Comparison of ENCODE assay signal across 8 cellular contexts in the genomic region with DNA sequence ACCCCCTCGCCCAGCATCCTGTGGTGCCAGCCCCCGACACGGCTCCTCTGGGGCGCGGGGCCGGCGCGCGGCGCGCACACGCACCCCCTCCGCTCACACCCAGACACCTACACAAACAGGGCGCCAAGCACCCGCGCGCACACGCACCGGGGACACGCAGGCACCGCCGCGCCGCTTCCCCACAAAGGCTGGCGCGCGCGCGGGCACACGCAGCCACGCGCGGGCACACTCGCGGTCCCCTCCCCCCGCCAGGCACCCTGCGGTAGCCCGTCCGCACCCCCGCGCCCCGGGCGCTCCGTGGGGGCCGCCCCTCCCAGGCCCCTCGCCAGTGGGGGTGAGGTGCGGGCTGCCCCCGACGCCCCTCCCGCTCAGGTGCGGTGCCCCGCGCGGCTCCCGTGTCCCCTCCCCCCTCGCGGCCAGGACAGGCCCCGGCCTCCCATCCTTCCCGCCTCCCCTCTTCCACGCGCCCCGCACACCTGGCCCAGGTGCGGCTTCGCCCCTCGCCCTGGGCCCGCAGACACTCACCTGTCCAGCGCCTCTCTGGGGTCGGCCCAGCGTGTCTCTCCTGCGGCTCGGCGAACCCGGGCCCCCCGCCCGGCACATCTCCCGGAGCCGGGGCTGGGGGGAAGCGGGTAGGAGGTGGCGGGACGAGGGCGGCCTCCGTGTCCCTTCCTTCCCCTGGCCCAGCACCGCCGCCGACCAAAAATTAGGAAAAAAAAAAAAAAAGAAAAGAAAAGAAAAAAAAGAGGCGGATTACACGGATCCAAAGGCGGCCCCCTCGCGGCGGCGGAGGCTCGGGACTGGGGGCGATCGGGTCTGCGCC. TPM values are rescaled to one million over a fixed set of nuclear protein-coding genes. Genes with fewer than 3 reads are reported as not detected.
A peak's percentile ranks its signal among the peaks of the same experiment; 100 is the strongest.
DNase-seq lines count a peak whose midpoint lies in the region; ATAC-seq, FAIRE-seq and TF ChIP-seq lines count a peak whose summit lies in the region.
"Not testable (repeated sequence)": the region's sequence is repeated elsewhere in the genome, so short reads cannot be mapped to it uniquely, and the experiment has no call there.

A gene (minus strand): TSS at position 710 of the 823 bp plus-strand sequence. CDS start 22,567 bp downstream, outside the sequence.

- TF ChIP-seq EP300 in Ishikawa (IDR thresholded peaks at IDR 0.05; ENCODE audit: borderline replicate concordance); esophagus muscularis mucosa (IDR thresholded peaks at IDR 0.05); HepG2 (IDR thresholded peaks at IDR 0.05; ENCODE audit: low read depth in 2 of 2, low read length in 2 of 2); HepG2 (CRISPR knock-in tag; IDR thresholded peaks at IDR 0.05; ENCODE audit: borderline replicate concordance): not testable (repeated sequence)

- intact Hi-C loops in esophagus muscularis mucosa (cut with DNase I); HepG2 (cut with micrococcal nuclease; ENCODE audit: unreplicated experiment): not testable (repeated sequence)

- peak within 1 kb of the TSS; percentile 82 for H3K27ac Mint-ChIP-seq in T-helper 2 cell treated with Interferon-gamma antibody and Interleukin-4, amounts not matched to agents 5 μg/mL and 100 μg/mL, for 36 hours
- peak within 1 kb of the TSS; percentile 92 for H3K27ac Mint-ChIP-seq in osteocyte (ENCODE audit: unreplicated experiment)

- TF ChIP-seq POLR2A in esophagus muscularis mucosa (IDR thresholded peaks at IDR 0.05; ENCODE audit: low read depth); HepG2 (IDR thresholded peaks at IDR 0.05; ENCODE audit: insufficient read depth in 1 of 2, low read depth in 2 of 2, low read length in 2 of 2): not testable (repeated sequence)

- peak within 1 kb of the TSS; percentile 84 for H3K27ac ChIP-seq in C4-2B
- not testable (repeated sequence) for H3K27ac ChIP-seq in adipose tissue (ENCODE audit: low read depth, low read length); subcutaneous abdominal adipose tissue (ENCODE audit: low read depth, low read length)
- peak within 1 kb of the TSS; percentile 75 to 85 (median 81) for H3K27ac ChIP-seq in esophagus muscularis mucosa (replicated peaks in 1 of 4)
- peak within 1 kb of the TSS; percentile 61 for H3K27ac ChIP-seq in HepG2 (ENCODE audit: extremely low read length, insufficient read depth, low read length)

- not testable (repeated sequence) for H3K79me2 ChIP-seq in HepG2 (ENCODE audit: insufficient read depth, low read length)

- H3K36me3 Mint-ChIP-seq in T-helper 2 cell treated with Interferon-gamma antibody and Interleukin-4, amounts not matched to agents 5 μg/mL and 100 μg/mL, for 36 hours (ENCODE audit: low read depth); osteocyte (ENCODE audit: unreplicated experiment): not testable (repeated sequence)

- H3K27me3 Mint-ChIP-seq in T-helper 2 cell treated with Interferon-gamma antibody and Interleukin-4, amounts not matched to agents 5 μg/mL and 100 μg/mL, for 36 hours (ENCODE audit: low read depth), result peaks cover 60% of the 10 kb centered on the region
- not testable (repeated sequence) for H3K27me3 Mint-ChIP-seq in osteocyte (ENCODE audit: unreplicated experiment)

- H3K9me3 ChIP-seq in esophagus muscularis mucosa; HepG2 (ENCODE audit: low read length); subcutaneous abdominal adipose tissue (ENCODE audit: control insufficient read depth in 5 of 5, low read length in 5 of 5): not testable (repeated sequence)

- TF ChIP-seq CTCF in C4-2B (conservative IDR thresholded peaks at IDR 0.05); esophagus muscularis mucosa (IDR thresholded peaks at IDR 0.05); HepG2 (CRISPR knock-in tag; IDR thresholded peaks at IDR 0.05); osteocyte (IDR thresholded peaks at IDR 0.05): not testable (repeated sequence)

- not testable (repeated sequence) for H3K36me3 ChIP-seq in esophagus muscularis mucosa; HepG2 (replicated peaks in 1 of 2; ENCODE audit: control insufficient read depth in 1 of 2, insufficient read depth in 2 of 2, low read length in 2 of 2); subcutaneous abdominal adipose tissue (ENCODE audit: control insufficient read depth in 5 of 5, insufficient read depth in 5 of 5, low read length in 5 of 5)

- peak within 1 kb of the TSS; percentile 73 to 87 (median 78) for H3K4me3 ChIP-seq in esophagus muscularis mucosa
- H3K4me3 ChIP-seq in HepG2 (replicated peaks in 1 of 3; ENCODE audit: insufficient read depth in 1 of 3, low read depth in 2 of 3, low read length in 3 of 3), result peak within 1 kb of the TSS; percentile 51 to 78 (median 60); a peak in 5 of 6 replicates
- H3K4me3 ChIP-seq in subcutaneous abdominal adipose tissue (ENCODE audit: low read depth in 1 of 5, low read length in 5 of 5), result peak within 1 kb of the TSS; percentile 61 to 77 (median 70)

- H3K9me3 Mint-ChIP-seq in T-helper 2 cell treated with Interferon-gamma antibody and Interleukin-4, amounts not matched to agents 5 μg/mL and 100 μg/mL, for 36 hours; osteocyte (ENCODE audit: unreplicated experiment): not testable (repeated sequence)

- H3K4me1 ChIP-seq in esophagus muscularis mucosa (peaks cover 16 to 67% (median 50%) of the 10 kb centered on the region in 4 donors), subcutaneous abdominal adipose tissue (ENCODE audit: control insufficient read depth in 5 of 5, insufficient read depth in 5 of 5, low read length in 5 of 5) (peaks cover 0 to 42% (median 28%) of the 10 kb centered on the region in 5 donors)
- H3K4me1 ChIP-seq in HepG2 (ENCODE audit: insufficient read depth, low read length), result not testable (repeated sequence)

- peaks cover 15% of the 10 kb centered on the region for H3K4me1 Mint-ChIP-seq in T-helper 2 cell treated with Interferon-gamma antibody and Interleukin-4, amounts not matched to agents 5 μg/mL and 100 μg/mL, for 36 hours (ENCODE audit: low read depth)
- H3K4me1 Mint-ChIP-seq in osteocyte (ENCODE audit: unreplicated experiment), result peaks cover 24% of the 10 kb centered on the region

- not testable (repeated sequence) for H2AFZ ChIP-seq in HepG2 (ENCODE audit: low read length)

- H3K27me3 ChIP-seq in esophagus muscularis mucosa, result peaks cover 0 to 16% (median 2%) of the 10 kb centered on the region in 4 donors
- H3K27me3 ChIP-seq in HepG2 (ENCODE audit: control insufficient read depth in 1 of 2, insufficient read depth in 2 of 2, low read length in 2 of 2), result peaks cover 2 to 14% of the 10 kb centered on the region in 2 experiments; a peak in 3 of 5 replicates
- not testable (repeated sequence) for H3K27me3 ChIP-seq in subcutaneous abdominal adipose tissue (ENCODE audit: control insufficient read depth in 5 of 5, insufficient read depth in 4 of 5, low read length in 5 of 5)

- 0 to 1% (median 1%) methylated on average over 38 to 94 of the region's 96 CpGs for WGBS in adipose tissue, 3 donors
- WGBS in esophagus muscularis mucosa, result under 1% methylated on average over 30 of the region's 96 CpGs
- WGBS in HepG2 (ENCODE audit: low lambda C conversion rate), result 4% methylated on average over 30 of the region's 96 CpGs

- CTCF ChIA-PET in HepG2 (lab: Yijun Ruan, JAX; ENCODE audit: low intra/inter-chr PET ratio, low total read pairs), result not testable (repeated sequence)

- in situ Hi-C loops in HepG2 (cut with HindIII; ENCODE audit: extremely low pct_ligation_motif_present, low pct_unique_long_range_greater_than_20kb), result not testable (repeated sequence)

- peak within 1 kb of the TSS; percentile 84 for H3K4me3 Mint-ChIP-seq in T-helper 2 cell treated with Interferon-gamma antibody and Interleukin-4, amounts not matched to agents 5 μg/mL and 100 μg/mL, for 36 hours
- peak within 1 kb of the TSS; percentile 86 for H3K4me3 Mint-ChIP-seq in osteocyte (ENCODE audit: unreplicated experiment)

- POLR2A ChIA-PET in HepG2 (lab: Yijun Ruan, JAX), result not testable (repeated sequence)

- not testable (repeated sequence) for BruUV-seq in HepG2 (replicated peaks; lab: Mats Ljungman, UMichigan)

- not testable (repeated sequence) for FAIRE-seq in HepG2 (lab: Jason Lieb, UNC)

- H3K9ac ChIP-seq in HepG2 (ENCODE audit: insufficient read depth, low read depth, low read length) (peak within 1 kb of the TSS; percentile 58), subcutaneous abdominal adipose tissue (ENCODE audit: low read length in 5 of 5) (peak within 1 kb of the TSS in 2 of 5 donors; percentile 40 to 41)

- not testable (repeated sequence) for H4K20me1 ChIP-seq in HepG2 (ENCODE audit: insufficient read depth, low read length)

- H3K4me2 ChIP-seq in HepG2 (ENCODE audit: low read depth, low read length), result peak within 1 kb of the TSS; percentile 69

- not testable (repeated sequence) for DNase-seq in T-helper 2 cell treated with Interferon-gamma antibody and Interleukin-4, amounts not matched to agents 5 μg/mL and 100 μg/mL, for 36 hours (ENCODE audit: low spot score); esophagus muscularis mucosa (ENCODE audit: extremely low spot score); HepG2 (ENCODE audit: low spot score); osteocyte (ENCODE audit: extremely low spot score, unreplicated experiment)

- not testable (repeated sequence) for TF ChIP-seq RAD21 in Ishikawa (IDR thresholded peaks at IDR 0.05; ENCODE audit: low read depth); HepG2 (CRISPR knock-in tag; IDR thresholded peaks at IDR 0.05)

- not testable (repeated sequence) for ATAC-seq in HepG2

RNA-seq across cellular contexts. Expression of the gene that starts here (rescaled TPM):
- polyA plus RNA-seq in adipose tissue, result 10 to 100 TPM in 2 of 3 donors, 1 to 10 TPM in 1; 5.7 to 12.3 (median 11.3) TPM
- total RNA-seq in esophagus muscularis mucosa, result 10 to 100 TPM; 20.8 to 55.1 (median 32.6) TPM
- 0.41 and 0.49 TPM in 2 replicates for total RNA-seq in HepG2 (2016; rRNA removed; fragmentation: Illumina TruSeq; extraction: Trizol)
- 0.26 and 0.61 TPM in 2 replicates for total RNA-seq in HepG2 (2016; cell fraction: cytosol; rRNA removed; fragmentation: Illumina TruSeq; extraction: Trizol; ENCODE audit: low read depth)
- 0.37 and 0.69 TPM in 2 replicates for total RNA-seq in HepG2 (2016; cell fraction: insoluble cytoplasmic fraction; rRNA removed; fragmentation: Illumina TruSeq; extraction: Trizol)
- total RNA-seq in HepG2 (2016; cell fraction: membrane; rRNA removed; fragmentation: Illumina TruSeq; extraction: Trizol), result 0.59 and 1.0 TPM in 2 replicates
- 0.50 and 0.56 TPM in 2 replicates for total RNA-seq in HepG2 (2016; cell fraction: nucleus; rRNA removed; fragmentation: Illumina TruSeq; extraction: Trizol)
- polyA plus RNA-seq in HepG2 (2011; rRNA removed), result 1.7 and 1.9 TPM in 2 replicates
- polyA plus RNA-seq in HepG2 (2011; cell fraction: cytosol; rRNA removed), result 0.95 and 1.3 TPM in 2 replicates
- 7.9 and 10.6 TPM in 2 replicates for polyA plus RNA-seq in HepG2 (2011; cell fraction: nucleus; rRNA removed)
- polyA plus RNA-seq in HepG2 (2012), result 1.6 and 3.4 TPM in 2 replicates
- polyA plus RNA-seq in HepG2 (2016; cell fraction: cytosol; fragmentation: Illumina TruSeq; extraction: Trizol; ENCODE audit: low read depth), result 0.20 and 0.24 TPM in 2 replicates
- polyA plus RNA-seq in HepG2 (2016; cell fraction: insoluble cytoplasmic fraction; fragmentation: Illumina TruSeq; extraction: Trizol; ENCODE audit: low read depth), result 1.5 TPM in 2 replicates
- polyA plus RNA-seq in HepG2 (2016; cell fraction: membrane; fragmentation: Illumina TruSeq; extraction: Trizol; ENCODE audit: low read depth), result 0.41 and 0.47 TPM in 2 replicates
- polyA plus RNA-seq in HepG2 (2016; cell fraction: nucleus; fragmentation: Illumina TruSeq; extraction: Trizol; ENCODE audit: insufficient read depth, low read depth), result 1.1 and 1.2 TPM in 2 replicates
- polyA minus RNA-seq in HepG2 (2011; rRNA and poly(A)+ RNA removed; ENCODE audit: low replicate concordance), result 6.1 and 14.3 TPM in 2 replicates
- polyA minus RNA-seq in HepG2 (2011; cell fraction: cytosol; rRNA and poly(A)+ RNA removed), result 0.62 and 0.99 TPM in 2 replicates
- 2.0 and 2.2 TPM in 2 replicates for polyA minus RNA-seq in HepG2 (2011; cell fraction: nucleus; rRNA and poly(A)+ RNA removed)
- 43.5 and 48.6 TPM in 2 replicates for total RNA-seq in osteocyte

Comparison
In these comparisons a context has a peak if more than half of its experiments do, and no peak if none do; other contexts are left out.
1. RNA of the gene that starts here (total RNA-seq): 20.8 to 55.1 TPM in esophagus muscularis mucosa and 43.5 to 48.6 TPM in osteocyte; 0.26 to 1.0 TPM in HepG2; every median in the first group is over 10 times any median in the second.
2. Peak in every context shown above with its lines, with median percentiles within 50 percentile points of each other: H3K4me3 ChIP-seq.